Comparison of ENCODE assay signal across 10 cellular contexts in genomic region chr5:1883120-1883924, GRCh38. TPM values are rescaled to one million over a fixed set of nuclear protein-coding genes. Genes with fewer than 3 reads are reported as not detected.
DNase-seq lines count a peak whose midpoint lies in the region; ATAC-seq and TF ChIP-seq lines count a peak whose summit lies in the region.
"Had no signal": no experiment of that assay in that cellular context is flagged by ENCODE, and none has a peak within 500 bp of the region (broad histone marks: within the 10 kb centered on the region; RNA-seq: fewer than 3 reads in every experiment).

No MANE protein-coding gene starts in this region.

- H3K4me3 Mint-ChIP-seq in activated naive CD4-positive, alpha-beta T cell treated with anti-CD3 and anti-CD28 coated beads, Interleukin-2, amount 50 U/mL, for 24 hours, result peak overlapping the region; percentile 19
- no peak overlapping the region for H3K4me3 Mint-ChIP-seq in activated naive CD4-positive, alpha-beta T cell treated with anti-CD3 and anti-CD28 coated beads, Interleukin-2, amount 10 ng/mL, durations not matched to agents 7 days and 5 days

- no peak for TF ChIP-seq EP300 in upper lobe of left lung (IDR thresholded peaks at IDR 0.05)

- H3K4me3 ChIP-seq in astrocyte of the cerebellum (ENCODE audit: low read depth, low read length), result no peak overlapping the region
- peak overlapping the region; percentile 46 for H3K4me3 ChIP-seq in iPS-18c (ENCODE audit: insufficient read depth, low read depth, low read length)
- H3K4me3 ChIP-seq in upper lobe of left lung, result peak overlapping the region in 3 of 4 donors; percentile 2 to 29 (median 26)

- no peak for TF ChIP-seq POLR2A in upper lobe of left lung (IDR thresholded peaks at IDR 0.05)

- DNase-seq in activated naive CD4-positive, alpha-beta T cell treated with anti-CD3 and anti-CD28 coated beads, Interleukin-2, amount 10 ng/mL, durations not matched to agents 7 days and 5 days, result no peak
- no peak for DNase-seq in astrocyte of the cerebellum (ENCODE audit: low read depth)
- DNase-seq in upper lobe of left lung, result no peak
- no peak for DNase-seq in central memory CD4-positive, alpha-beta T cell
- DNase-seq in nucleus accumbens (lab: John Stamatoyannopoulos, UW), result no peak
- DNase-seq in NK-92 treated with Interleukin-12 subunit alpha and Interleukin-12 subunit beta, amount 100 ng/mL, for 24 hours (lab: John Stamatoyannopoulos, UW), result no peak
- DNase-seq: activated effector memory CD4-positive, alpha-beta T cell treated with Interleukin-2 at 50 U/mL for 16 hours; NCI-H226 had no signal

- peaks cover 2 to 100% (median 53%) of the 10 kb centered on the region in 4 donors for H3K27me3 ChIP-seq in upper lobe of left lung

- no peak overlapping the region for H3K27ac ChIP-seq in upper lobe of left lung

- H3K4me1 Mint-ChIP-seq in activated naive CD4-positive, alpha-beta T cell treated with anti-CD3 and anti-CD28 coated beads, Interleukin-2, amount 50 U/mL, for 24 hours, result peaks cover 12% of the 10 kb centered on the region
- no peaks in the 10 kb centered on the region for H3K4me1 Mint-ChIP-seq in activated naive CD4-positive, alpha-beta T cell treated with anti-CD3 and anti-CD28 coated beads, Interleukin-2, amount 10 ng/mL, durations not matched to agents 7 days and 5 days

- ATAC-seq in upper lobe of left lung (ENCODE audit: low FRiP score in 2 of 2), result peak in 1 of 2 donors; percentile 53

- H3K9me3 Mint-ChIP-seq in activated naive CD4-positive, alpha-beta T cell treated with anti-CD3 and anti-CD28 coated beads, Interleukin-2, amount 50 U/mL, for 24 hours, result no peaks in the 10 kb centered on the region
- H3K9me3 Mint-ChIP-seq in activated naive CD4-positive, alpha-beta T cell treated with anti-CD3 and anti-CD28 coated beads, Interleukin-2, amount 10 ng/mL, durations not matched to agents 7 days and 5 days, result no peaks in the 10 kb centered on the region

- peaks cover 31% of the 10 kb centered on the region for H3K27me3 Mint-ChIP-seq in activated naive CD4-positive, alpha-beta T cell treated with anti-CD3 and anti-CD28 coated beads, Interleukin-2, amount 50 U/mL, for 24 hours
- H3K27me3 Mint-ChIP-seq in activated naive CD4-positive, alpha-beta T cell treated with anti-CD3 and anti-CD28 coated beads, Interleukin-2, amount 10 ng/mL, durations not matched to agents 7 days and 5 days, result peaks cover 97% of the 10 kb centered on the region

- peaks cover 17 to 44% (median 24%) of the 10 kb centered on the region in 4 donors for H3K4me1 ChIP-seq in upper lobe of left lung

- TF ChIP-seq CTCF in astrocyte of the cerebellum (IDR thresholded peaks at IDR 0.05; ENCODE audit: low read depth, low read length, missing control alignments), result peak; percentile 9
- peak in 1 of 6 experiments; percentile 13 for TF ChIP-seq CTCF in upper lobe of left lung (IDR thresholded peaks at IDR 0.05)

- in situ Hi-C loops in astrocyte of the cerebellum (cut with HindIII; ENCODE audit: low sequenced_read_pairs), result no loop called here

- H3K36me3 Mint-ChIP-seq in activated naive CD4-positive, alpha-beta T cell treated with anti-CD3 and anti-CD28 coated beads, Interleukin-2, amount 50 U/mL, for 24 hours, result no peaks in the 10 kb centered on the region
- peaks cover 2% of the 10 kb centered on the region for H3K36me3 Mint-ChIP-seq in activated naive CD4-positive, alpha-beta T cell treated with anti-CD3 and anti-CD28 coated beads, Interleukin-2, amount 10 ng/mL, durations not matched to agents 7 days and 5 days

- CTCF ChIA-PET in activated naive CD4-positive, alpha-beta T cell treated with anti-CD3 and anti-CD28 coated beads, Interleukin-2, amount 10 ng/mL, durations not matched to agents 7 days and 5 days (lab: Charles Lee), result no interaction called here

- 2% methylated on average over 15 to 54 of the region's 78 CpGs for WGBS in upper lobe of left lung, 2 donors

- no peaks in the 10 kb centered on the region for H3K36me3 ChIP-seq in upper lobe of left lung

- no peak overlapping the region for H3K27ac Mint-ChIP-seq in activated naive CD4-positive, alpha-beta T cell treated with anti-CD3 and anti-CD28 coated beads, Interleukin-2, amount 50 U/mL, for 24 hours
- H3K27ac Mint-ChIP-seq in activated naive CD4-positive, alpha-beta T cell treated with anti-CD3 and anti-CD28 coated beads, Interleukin-2, amount 10 ng/mL, durations not matched to agents 7 days and 5 days, result no peak overlapping the region

- H3K9me3 ChIP-seq in iPS-18c (ENCODE audit: control insufficient read depth, insufficient read depth, low read length) (peaks cover 4% of the 10 kb centered on the region), upper lobe of left lung (no peaks in the 10 kb centered on the region)

RNA-seq across cellular contexts. Expression of gene IRX4, which starts 0.6 kb away (rescaled TPM):
- total RNA-seq in upper lobe of left lung, result 1 to 10 TPM in 1 of 6 donors, not detected in 5; 1.7 TPM
